Comparison of ENCODE assay signal across 12 cellular contexts in the genomic region with DNA sequence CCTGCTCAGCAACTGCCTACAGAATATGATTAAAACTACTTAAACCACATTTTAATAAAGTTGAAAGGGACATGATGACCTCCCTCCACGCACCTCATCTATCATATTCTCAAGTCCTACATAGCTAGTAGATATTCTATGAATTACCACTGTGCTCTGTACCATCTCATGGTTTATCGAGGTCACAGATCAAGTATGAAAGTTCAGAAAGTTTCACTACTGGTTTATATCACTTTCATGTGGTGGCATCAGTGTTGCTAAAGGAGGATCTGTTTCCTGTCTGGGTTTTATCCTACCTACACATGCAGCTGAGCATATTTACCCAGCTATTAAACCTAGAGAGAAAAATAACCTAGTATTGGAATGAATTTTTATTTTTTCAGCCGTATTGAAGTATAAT.
DNase-seq lines count a peak whose midpoint lies in the region; ATAC-seq and TF ChIP-seq lines count a peak whose summit lies in the region.
"Had no signal": no experiment of that assay in that cellular context is flagged by ENCODE, and none has a peak within 500 bp of the region (broad histone marks: within the 10 kb centered on the region; RNA-seq: fewer than 3 reads in every experiment).

No MANE protein-coding gene starts in this region.

- H3K36me3 ChIP-seq in testis (ENCODE audit: low read depth, missing control alignments) = no peaks in the 10 kb centered on the region

- H3K4me1 ChIP-seq in testis = no peaks in the 10 kb centered on the region

- no peak for TF ChIP-seq POLR2A in testis (IDR thresholded peaks at IDR 0.05)

- no peaks in the 10 kb centered on the region for H3K4me1 Mint-ChIP-seq in activated T-cell treated with anti-CD3 and anti-CD28 coated beads, Interleukin-2, amount 50 U/mL, for 72 hours (ENCODE audit: low read depth)
- no peaks in the 10 kb centered on the region for H3K4me1 Mint-ChIP-seq in stimulated activated naive B cell treated with anti-CD40 and anti-IgM and Interleukin-4, amounts not matched to agents 10 μg/mL and 1 μg/mL and 100 μg/mL, for 72 hours

- H3K9me3 ChIP-seq in testis = no peaks in the 10 kb centered on the region

- intact Hi-C loops in testis (cut with DNase I; ENCODE audit: low total_unique reads) = no loop called here

- H3K9me3 Mint-ChIP-seq in activated T-cell treated with anti-CD3 and anti-CD28 coated beads, Interleukin-2, amount 50 U/mL, for 72 hours = peaks cover 0 to 5% of the 10 kb centered on the region in 2 donors
- H3K9me3 Mint-ChIP-seq in stimulated activated naive B cell treated with anti-CD40 and anti-IgM and Interleukin-4, amounts not matched to agents 10 μg/mL and 1 μg/mL and 100 μg/mL, for 72 hours = peaks cover 0 to 2% of the 10 kb centered on the region in 2 donors

- H3K4me3 Mint-ChIP-seq in activated T-cell treated with anti-CD3 and anti-CD28 coated beads, Interleukin-2, amount 50 U/mL, for 72 hours = no peak overlapping the region
- no peak overlapping the region for H3K4me3 Mint-ChIP-seq in stimulated activated naive B cell treated with anti-CD40 and anti-IgM and Interleukin-4, amounts not matched to agents 10 μg/mL and 1 μg/mL and 100 μg/mL, for 72 hours
- H3K4me3 Mint-ChIP-seq: brain had no signal

- H3K27ac ChIP-seq in testis = no peak overlapping the region
- H3K27ac ChIP-seq: epithelial cell of prostate had no signal

- ATAC-seq in activated T-cell treated with anti-CD3 and anti-CD28 coated beads, Interleukin-2, amount 50 U/mL, for 72 hours (replicated peaks in 1 of 2) = peak; percentile 80 to 85
- peak; percentile 95 for ATAC-seq in GM21825 (IDR thresholded peaks at IDR 0.05; ENCODE audit: unreplicated experiment)
- peak; percentile 99 for ATAC-seq in HG03432 (IDR thresholded peaks at IDR 0.05; ENCODE audit: unreplicated experiment)
- ATAC-seq in stimulated activated naive B cell treated with anti-CD40 and anti-IgM and Interleukin-4, amounts not matched to agents 10 μg/mL and 1 μg/mL and 100 μg/mL, for 72 hours (replicated peaks) = peak; percentile 82 to 90

- H3K36me3 Mint-ChIP-seq in activated T-cell treated with anti-CD3 and anti-CD28 coated beads, Interleukin-2, amount 50 U/mL, for 72 hours (ENCODE audit: insufficient read depth in 2 of 2) = peaks cover 0 to 1% of the 10 kb centered on the region in 2 donors
- H3K36me3 Mint-ChIP-seq in stimulated activated naive B cell treated with anti-CD40 and anti-IgM and Interleukin-4, amounts not matched to agents 10 μg/mL and 1 μg/mL and 100 μg/mL, for 72 hours = no peaks in the 10 kb centered on the region
- H3K36me3 Mint-ChIP-seq: brain had no signal

- 92 to 96% methylated on average over 3 of the region's 3 CpGs for WGBS in testis, 2 donors

- no peak for TF ChIP-seq CTCF in testis (IDR thresholded peaks at IDR 0.05)

- H3K4me3 ChIP-seq in testis = no peak overlapping the region

- H3K27me3 Mint-ChIP-seq in activated T-cell treated with anti-CD3 and anti-CD28 coated beads, Interleukin-2, amount 50 U/mL, for 72 hours (ENCODE audit: low read depth) = peaks cover 16% of the 10 kb centered on the region
- peaks cover 0 to 3% of the 10 kb centered on the region in 2 donors for H3K27me3 Mint-ChIP-seq in stimulated activated naive B cell treated with anti-CD40 and anti-IgM and Interleukin-4, amounts not matched to agents 10 μg/mL and 1 μg/mL and 100 μg/mL, for 72 hours
- H3K27me3 Mint-ChIP-seq: brain had no signal

- no peak overlapping the region for H3K27ac Mint-ChIP-seq in activated T-cell treated with anti-CD3 and anti-CD28 coated beads, Interleukin-2, amount 50 U/mL, for 72 hours
- H3K27ac Mint-ChIP-seq in stimulated activated naive B cell treated with anti-CD40 and anti-IgM and Interleukin-4, amounts not matched to agents 10 μg/mL and 1 μg/mL and 100 μg/mL, for 72 hours = no peak overlapping the region

- DNase-seq in activated T-cell treated with anti-CD3 and anti-CD28 coated beads, Interleukin-2, amount 50 U/mL, for 72 hours = no peak
- DNase-seq in activated T-cell treated with anti-CD3 and anti-CD28 coated beads for 4 hours (no peak), kidney tubule cell (ENCODE audit: low spot score) (no peak), testis (no peak)
- DNase-seq in stimulated activated naive B cell treated with anti-CD40 and anti-IgM and Interleukin-4, amounts not matched to agents 10 μg/mL and 1 μg/mL and 100 μg/mL, for 72 hours = no peak
- DNase-seq in effector CD4-positive, alpha-beta T cell = no peak
- DNase-seq: NCI-H526 treated with DMSO at 0.1 percent for 48 hours; stimulated activated naive CD4-positive, alpha-beta T cell had no signal

- H3K27me3 ChIP-seq in testis = no peaks in the 10 kb centered on the region
